8 cellular contexts compared by ENCODE assay signal in the genomic region with DNA sequence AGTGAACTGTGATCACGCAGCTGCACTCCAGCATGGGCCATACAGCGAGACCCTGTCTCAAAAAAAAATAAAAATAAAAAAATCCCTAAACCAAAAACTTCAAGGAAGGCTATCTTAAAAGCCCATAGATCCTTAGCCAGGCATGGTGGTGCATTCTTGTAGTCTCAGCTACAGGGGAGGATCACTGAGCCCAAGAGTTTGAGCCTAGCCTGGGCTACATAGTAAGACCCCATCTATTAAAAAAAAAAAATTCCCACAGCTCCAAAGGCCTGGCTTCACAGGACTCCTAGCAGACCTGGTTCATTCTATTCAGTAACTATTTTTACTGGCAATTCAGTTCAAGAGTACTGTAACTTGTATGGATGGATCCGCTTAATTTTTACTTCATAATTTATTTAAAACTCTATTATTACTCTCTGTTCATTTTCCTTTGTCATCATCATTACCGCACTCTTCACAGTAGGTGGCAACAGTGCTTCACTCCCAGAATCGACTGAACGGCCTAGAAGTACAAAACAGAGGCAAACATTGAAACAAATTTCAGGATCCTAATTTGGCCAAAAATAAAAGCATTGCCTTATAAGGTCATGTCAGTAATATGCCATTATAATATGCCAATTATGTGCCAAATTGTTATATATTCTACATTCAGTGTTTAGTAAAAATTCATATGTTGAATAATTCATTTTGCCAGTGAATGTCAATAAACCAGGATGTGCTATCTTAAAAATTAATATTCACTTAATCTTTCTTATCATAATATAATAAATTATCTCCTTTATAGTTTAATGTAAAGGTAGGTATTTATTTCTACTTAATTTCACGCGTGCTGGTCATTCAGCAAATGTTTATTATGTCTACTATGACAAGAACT.
A peak's percentile ranks its signal among the peaks of the same experiment; 100 is the strongest.
DNase-seq lines count a peak whose midpoint lies in the region; ATAC-seq and TF ChIP-seq lines count a peak whose summit lies in the region.

No MANE protein-coding gene starts in this region.

- no peak overlapping the region for H3K4me3 ChIP-seq in astrocyte of the spinal cord (ENCODE audit: low read depth, low read length)

- TF ChIP-seq CTCF in GM12872 (IDR thresholded peaks at IDR 0.05; ENCODE audit: insufficient read depth, low read depth, low read length) = peak; percentile 55
- peak; percentile 78 for TF ChIP-seq CTCF in astrocyte of the spinal cord (IDR thresholded peaks at IDR 0.05; ENCODE audit: low read depth, low read length)

- ATAC-seq in HG02870 (IDR thresholded peaks at IDR 0.05; ENCODE audit: unreplicated experiment) = peak; percentile 74

- in situ Hi-C loops in astrocyte of the spinal cord (cut with HindIII; ENCODE audit: low sequenced_read_pairs) = no loop called here

- peak; percentile 72 for DNase-seq in AG08395 (ENCODE audit: low spot score)
- DNase-seq in NCI-H2227 treated with DMSO at 0.1 percent for 48 hours (lab: John Stamatoyannopoulos, UW) = peak; percentile 67
- peak; percentile 75 for DNase-seq in astrocyte of the spinal cord (ENCODE audit: low read depth, low spot score)
- peak; percentile 42 for DNase-seq in iPS-NIHi7 (ENCODE audit: extremely low spot score)
- peak; percentile 68 for DNase-seq in stromal cell of bone marrow (ENCODE audit: low read depth)
- no peak for DNase-seq in activated CD4-positive, CD25-positive, alpha-beta regulatory T cell (lab: John Stamatoyannopoulos, UW)

Comparison
In these comparisons a context has a peak if more than half of its experiments do, and no peak if none do; other contexts are left out.
1. DNase-seq: peak in AG08395 (single experiment), NCI-H2227 treated with DMSO at 0.1 percent for 48 hours (single experiment), astrocyte of the spinal cord (single experiment), iPS-NIHi7 (single experiment) and stromal cell of bone marrow (single experiment); none in activated CD4-positive, CD25-positive, alpha-beta regulatory T cell (0 of 4).